Comparison of ENCODE assay signal across 28 cellular contexts in genomic region chr15:51390932-51391432, GRCh38. TPM values are rescaled to one million over a fixed set of nuclear protein-coding genes. Genes with fewer than 3 reads are reported as not detected.
A peak's percentile ranks its signal among the peaks of the same experiment; 100 is the strongest.
DNase-seq lines count a peak whose midpoint lies in the region; ATAC-seq and TF ChIP-seq lines count a peak whose summit lies in the region.
"Had no signal": no experiment of that assay in that cellular context is flagged by ENCODE, and none has a peak within 500 bp of the region (broad histone marks: within the 10 kb centered on the region; RNA-seq: fewer than 3 reads in every experiment).

No MANE protein-coding gene starts in this region.

- H3F3A ChIP-seq in GM23338 (replicated peaks; ENCODE audit: low read depth): no peaks in the 10 kb centered on the region
- H3F3A ChIP-seq in OCI-LY1 (ENCODE audit: insufficient read depth, low read length): no peaks in the 10 kb centered on the region

- no peaks in the 10 kb centered on the region for H4K20me1 ChIP-seq in GM23338 (replicated peaks; ENCODE audit: insufficient read depth)
- no peaks in the 10 kb centered on the region for H4K20me1 ChIP-seq in OCI-LY1 (ENCODE audit: insufficient read depth, low read length)

- in situ Hi-C loops in GM13976 (cut with MboI; ENCODE audit: low sequenced_read_pairs, unreplicated experiment): loop anchor here (25.0 kb wide), 1 partner anchor 104 kb away; no protein-coding TSS in a partner anchor

- H3K9ac ChIP-seq in OCI-LY1 (ENCODE audit: low read length): no peak overlapping the region

- no peaks in the 10 kb centered on the region for H3K9me3 ChIP-seq in OCI-LY1 (ENCODE audit: low read length)
- H3K9me3 ChIP-seq: gastrocnemius medialis, HAP-1, psoas muscle, SJCRH30, tibial nerve had no signal

- H3K27me3 Mint-ChIP-seq in GM23338 (ENCODE audit: insufficient read depth, low read depth, poor library complexity): no peaks in the 10 kb centered on the region
- H3K27me3 Mint-ChIP-seq: stimulated activated naive CD8-positive, alpha-beta T cell treated with anti-CD3 and anti-CD28 coated beads, Interleukin-15, Interleukin-2, amounts not matched to agents 100 ng/mL and 50 ng/mL, for 24 hours had no signal

- H3K9me3 Mint-ChIP-seq in GM23338: peaks cover 20% of the 10 kb centered on the region; the same call in 2 of the 3 replicates
- H3K9me3 Mint-ChIP-seq: activated naive CD4-positive, alpha-beta T cell treated with anti-CD3 and anti-CD28 coated beads, Interleukin-2, amount 10 ng/mL, durations not matched to agents 7 days and 5 days; activated T-cell treated with anti-CD3 and anti-CD28 coated beads, Interleukin-2, amount 50 U/mL, for 24 hours; CD8-positive, alpha-beta T cell; central memory CD8-positive, alpha-beta T cell; naive thymus-derived CD8-positive, alpha-beta T cell; stimulated activated naive CD8-positive, alpha-beta T cell treated with anti-CD3 and anti-CD28 coated beads, Interleukin-15, Interleukin-2, amounts not matched to agents 100 ng/mL and 50 ng/mL, for 24 hours; T-helper 1 cell treated with Interleukin-12 subunit alpha and Interleukin-12 subunit beta and Interleukin-4 antibody, amounts not matched to agents 30 μg/mL and 1 μg/mL, for 36 hours had no signal

- H3K36me3 Mint-ChIP-seq in GM23338 (ENCODE audit: low read depth): peaks cover 14% of the 10 kb centered on the region; the same call in 2 of the 3 replicates
- H3K36me3 Mint-ChIP-seq: activated naive CD4-positive, alpha-beta T cell treated with anti-CD3 and anti-CD28 coated beads, Interleukin-2, amount 10 ng/mL, durations not matched to agents 7 days and 5 days; CD8-positive, alpha-beta T cell; naive thymus-derived CD8-positive, alpha-beta T cell had no signal

- H2AFZ ChIP-seq in GM23338 (peak overlapping the region; percentile 17; the same call in 1 of the 2 replicates), OCI-LY1 (ENCODE audit: low read length) (no peak overlapping the region)

- H3K4me1 ChIP-seq in GM23338 (ENCODE audit: insufficient read depth): peaks cover 23% of the 10 kb centered on the region
- no peaks in the 10 kb centered on the region for H3K4me1 ChIP-seq in OCI-LY1 (ENCODE audit: insufficient read depth, low read length, severe bottlenecking)
- H3K4me1 ChIP-seq: gastrocnemius medialis, HAP-1, psoas muscle, SJCRH30, tibial nerve had no signal

- H3K79me2 ChIP-seq in GM23338 (replicated peaks; ENCODE audit: insufficient read depth) (no peaks in the 10 kb centered on the region), OCI-LY1 (ENCODE audit: insufficient read depth, low read length) (no peaks in the 10 kb centered on the region)

- H3K27me3 ChIP-seq in GM23338 (ENCODE audit: insufficient read depth): no peaks in the 10 kb centered on the region
- no peaks in the 10 kb centered on the region for H3K27me3 ChIP-seq in OCI-LY1 (ENCODE audit: insufficient read depth, low read length)
- H3K27me3 ChIP-seq: gastrocnemius medialis, SJCRH30, tibial nerve had no signal

- H3K4me2 ChIP-seq in GM23338 (no peak overlapping the region), OCI-LY1 (ENCODE audit: low read length) (no peak overlapping the region)

- H3K9me2 ChIP-seq in GM23338 (ENCODE audit: insufficient read depth) (peaks cover 8% of the 10 kb centered on the region), OCI-LY1 (ENCODE audit: low read depth, low read length) (no peaks in the 10 kb centered on the region)

- H3K4me1 Mint-ChIP-seq in GM23338: peaks cover 27% of the 10 kb centered on the region
- H3K4me1 Mint-ChIP-seq: activated naive CD4-positive, alpha-beta T cell treated with anti-CD3 and anti-CD28 coated beads, Interleukin-2, amount 10 ng/mL, durations not matched to agents 7 days and 5 days; central memory CD8-positive, alpha-beta T cell; naive thymus-derived CD8-positive, alpha-beta T cell had no signal

- no peaks in the 10 kb centered on the region for H3K36me3 ChIP-seq in GM23338 (ENCODE audit: insufficient read depth)
- H3K36me3 ChIP-seq in OCI-LY1 (ENCODE audit: insufficient read depth, low read length): no peaks in the 10 kb centered on the region
- H3K36me3 ChIP-seq: gastrocnemius medialis, HAP-1, SJCRH30, tibial nerve, WERI-Rb-1 had no signal

- TF ChIP-seq CTCF in 22Rv1 (IDR thresholded peaks at IDR 0.05) (0 out of 2 replicates have a peak, but pooled peaks have one; percentile 7), GM23338 (conservative IDR thresholded peaks at IDR 0.05; ENCODE audit: low read depth in 2 of 2) (peak in 1 of 2 experiments; percentile 44; a peak in 2 of 4 replicates), OCI-LY1 (IDR thresholded peaks at IDR 0.05; ENCODE audit: low read length) (peak; percentile 19; the same call in 1 of the 2 replicates), GM13976 (IDR thresholded peaks at IDR 0.05; ENCODE audit: borderline replicate concordance, control extremely low read depth, extremely low read depth, insufficient read depth, missing control alignments) (no peak)

- peak; percentile 82 for ATAC-seq in GM23338
- ATAC-seq: CD8-positive, alpha-beta T cell; esophagus mucosa; gastrocnemius medialis; left colon; naive thymus-derived CD8-positive, alpha-beta T cell; psoas muscle had no signal

- no peak overlapping the region for H3K4me3 Mint-ChIP-seq in GM23338
- H3K4me3 Mint-ChIP-seq: activated naive CD4-positive, alpha-beta T cell treated with anti-CD3 and anti-CD28 coated beads, Interleukin-2, amount 10 ng/mL, durations not matched to agents 7 days and 5 days; activated T-cell treated with anti-CD3 and anti-CD28 coated beads, Interleukin-2, amount 50 U/mL, for 24 hours; CD8-positive, alpha-beta T cell; central memory CD8-positive, alpha-beta T cell; naive thymus-derived CD8-positive, alpha-beta T cell; stimulated activated naive CD8-positive, alpha-beta T cell treated with anti-CD3 and anti-CD28 coated beads, Interleukin-15, Interleukin-2, amounts not matched to agents 100 ng/mL and 50 ng/mL, for 24 hours; T-helper 1 cell treated with Interleukin-12 subunit alpha and Interleukin-12 subunit beta and Interleukin-4 antibody, amounts not matched to agents 30 μg/mL and 1 μg/mL, for 36 hours had no signal

- H3K27ac ChIP-seq in 22Rv1 (no peak overlapping the region), GM23338 (ENCODE audit: low read depth) (no peak overlapping the region), OCI-LY1 (ENCODE audit: low read depth, low read length, poor library complexity, severe bottlenecking) (no peak overlapping the region)
- H3K27ac ChIP-seq: gastrocnemius medialis, psoas muscle, SJCRH30, skin epidermis, tibial nerve, WERI-Rb-1 had no signal

- H3K4me3 ChIP-seq in GM23338 (no peak overlapping the region), OCI-LY1 (ENCODE audit: low read depth, low read length, poor library complexity, severe bottlenecking) (no peak overlapping the region)
- H3K4me3 ChIP-seq: gastrocnemius medialis, HAP-1, psoas muscle, SJCRH30, skin epidermis, tibial nerve had no signal

- DNase-seq in GM23338 (ENCODE audit: low spot score) (peak; percentile 86), iPS-NIHi7 (ENCODE audit: extremely low spot score) (peak; percentile 63), GM13976 (ENCODE audit: low spot score) (no peak), Kasumi-1 (lab: John Stamatoyannopoulos, UW) (no peak)
- DNase-seq in effector CD4-positive, alpha-beta T cell: no peak
- DNase-seq: activated naive CD4-positive, alpha-beta T cell treated with anti-CD3 and anti-CD28 coated beads, Interleukin-2, amount 10 ng/mL, durations not matched to agents 7 days and 5 days; activated T-cell treated with anti-CD3 and anti-CD28 coated beads, Interleukin-2, amount 50 U/mL, for 24 hours; aorta; CD8-positive, alpha-beta T cell; DMS79 treated with DMSO at 0.1 percent for 48 hours; gastrocnemius medialis; Karpas-422; left colon; naive thymus-derived CD8-positive, alpha-beta T cell; NCI-H1105 treated with DMSO at 0.1 percent for 48 hours; NCI-H526; psoas muscle; SJCRH30; WERI-Rb-1 had no signal

- peak overlapping the region; percentile 49; the same call in 1 of the 2 replicates for H3K27ac Mint-ChIP-seq in GM23338
- H3K27ac Mint-ChIP-seq: activated naive CD4-positive, alpha-beta T cell treated with anti-CD3 and anti-CD28 coated beads, Interleukin-2, amount 10 ng/mL, durations not matched to agents 7 days and 5 days; activated T-cell treated with anti-CD3 and anti-CD28 coated beads, Interleukin-2, amount 50 U/mL, for 24 hours; CD8-positive, alpha-beta T cell; naive thymus-derived CD8-positive, alpha-beta T cell; stimulated activated naive CD8-positive, alpha-beta T cell treated with anti-CD3 and anti-CD28 coated beads, Interleukin-15, Interleukin-2, amounts not matched to agents 100 ng/mL and 50 ng/mL, for 24 hours; T-helper 1 cell treated with Interleukin-12 subunit alpha and Interleukin-12 subunit beta and Interleukin-4 antibody, amounts not matched to agents 30 μg/mL and 1 μg/mL, for 36 hours had no signal

TF ChIP-seq in GM23338, 12 proteins besides CTCF, POLR2A, EP300 and RAD21 (continues in another document):
- TF ChIP-seq, protein P1, sequence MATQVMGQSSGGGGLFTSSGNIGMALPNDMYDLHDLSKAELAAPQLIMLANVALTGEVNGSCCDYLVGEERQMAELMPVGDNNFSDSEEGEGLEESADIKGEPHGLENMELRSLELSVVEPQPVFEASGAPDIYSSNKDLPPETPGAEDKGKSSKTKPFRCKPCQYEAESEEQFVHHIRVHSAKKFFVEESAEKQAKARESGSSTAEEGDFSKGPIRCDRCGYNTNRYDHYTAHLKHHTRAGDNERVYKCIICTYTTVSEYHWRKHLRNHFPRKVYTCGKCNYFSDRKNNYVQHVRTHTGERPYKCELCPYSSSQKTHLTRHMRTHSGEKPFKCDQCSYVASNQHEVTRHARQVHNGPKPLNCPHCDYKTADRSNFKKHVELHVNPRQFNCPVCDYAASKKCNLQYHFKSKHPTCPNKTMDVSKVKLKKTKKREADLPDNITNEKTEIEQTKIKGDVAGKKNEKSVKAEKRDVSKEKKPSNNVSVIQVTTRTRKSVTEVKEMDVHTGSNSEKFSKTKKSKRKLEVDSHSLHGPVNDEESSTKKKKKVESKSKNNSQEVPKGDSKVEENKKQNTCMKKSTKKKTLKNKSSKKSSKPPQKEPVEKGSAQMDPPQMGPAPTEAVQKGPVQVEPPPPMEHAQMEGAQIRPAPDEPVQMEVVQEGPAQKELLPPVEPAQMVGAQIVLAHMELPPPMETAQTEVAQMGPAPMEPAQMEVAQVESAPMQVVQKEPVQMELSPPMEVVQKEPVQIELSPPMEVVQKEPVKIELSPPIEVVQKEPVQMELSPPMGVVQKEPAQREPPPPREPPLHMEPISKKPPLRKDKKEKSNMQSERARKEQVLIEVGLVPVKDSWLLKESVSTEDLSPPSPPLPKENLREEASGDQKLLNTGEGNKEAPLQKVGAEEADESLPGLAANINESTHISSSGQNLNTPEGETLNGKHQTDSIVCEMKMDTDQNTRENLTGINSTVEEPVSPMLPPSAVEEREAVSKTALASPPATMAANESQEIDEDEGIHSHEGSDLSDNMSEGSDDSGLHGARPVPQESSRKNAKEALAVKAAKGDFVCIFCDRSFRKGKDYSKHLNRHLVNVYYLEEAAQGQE (IDR thresholded peaks at IDR 0.05; ENCODE audit: unreplicated experiment): no peak
- TF ChIP-seq POLR2AphosphoS5 (IDR thresholded peaks at IDR 0.05; ENCODE audit: low read depth): no peak
- no peak for TF ChIP-seq EZH2 (IDR thresholded peaks at IDR 0.05; ENCODE audit: low read depth, unreplicated experiment)

RNA-seq across cellular contexts. Expression of gene GLDN, which starts 49.5 kb away (rescaled TPM):
- total RNA-seq in GM23338 (2014; rRNA removed; shearing (Covaris generic)): 1.2 and 1.5 TPM in 2 replicates
- 0.19 and 0.32 TPM in 2 replicates for polyA plus RNA-seq in GM23338 (2016; fragmentation: Nextera tagmentation; extraction: Ambion mirVana)
- total RNA-seq: CD8-positive, alpha-beta T cell; naive thymus-derived CD8-positive, alpha-beta T cell had no signal
- polyA plus RNA-seq: naive thymus-derived CD8-positive, alpha-beta T cell had no signal

RNA-seq across cellular contexts. Expression of gene CYP19A1, which starts 52.6 kb away (rescaled TPM):
- not detected in 2 replicates for total RNA-seq in GM23338 (2014; rRNA removed; shearing (Covaris generic))
- 0.05 and 0.42 TPM in 2 replicates for polyA plus RNA-seq in GM23338 (2016; fragmentation: Nextera tagmentation; extraction: Ambion mirVana)
- total RNA-seq: CD8-positive, alpha-beta T cell; esophagus mucosa; naive thymus-derived CD8-positive, alpha-beta T cell; SJCRH30 had no signal
- polyA plus RNA-seq: naive thymus-derived CD8-positive, alpha-beta T cell had no signal

Comparison
In these comparisons a context has a peak if more than half of its experiments do, and no peak if none do; other contexts are left out.
1. DNase-seq: peak in GM23338 (single experiment) and iPS-NIHi7 (single experiment); none in effector CD4-positive, alpha-beta T cell (single experiment), GM13976 (single experiment) and Kasumi-1 (0 of 2).